ENCODE assay signal across 22 cellular contexts in the genomic region with DNA sequence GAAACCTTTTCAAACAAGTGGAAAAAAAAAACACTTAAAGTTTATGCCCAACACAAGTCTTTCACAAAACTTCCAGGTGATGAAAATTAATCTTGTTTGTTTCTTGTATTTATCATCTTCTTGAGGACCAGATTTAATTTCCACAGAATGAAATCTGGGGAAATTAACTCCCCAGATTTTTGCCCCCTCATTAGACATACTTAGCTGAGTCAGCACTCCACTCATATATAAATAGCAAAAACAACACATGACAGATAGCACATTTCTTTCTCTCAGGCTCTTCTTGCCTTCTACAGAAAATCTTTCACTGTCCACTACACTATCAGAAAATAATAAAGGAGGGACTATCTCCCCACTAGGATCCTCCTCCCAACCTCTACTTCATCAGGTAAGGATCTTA.
DNase-seq lines count a peak whose midpoint lies in the region; FAIRE-seq and TF ChIP-seq lines count a peak whose summit lies in the region.
"Had no signal": no experiment of that assay in that cellular context is flagged by ENCODE, and none has a peak within 500 bp of the region (broad histone marks: within the 10 kb centered on the region; RNA-seq: fewer than 3 reads in every experiment).

No MANE protein-coding gene starts in this region.

- H3K9me3 ChIP-seq in HEK293 (ENCODE audit: control insufficient read depth, insufficient read depth, low read depth, low read length): no peaks in the 10 kb centered on the region
- no peaks in the 10 kb centered on the region for H3K9me3 ChIP-seq in endocrine pancreas (ENCODE audit: control insufficient read depth, low read length)
- H3K9me3 ChIP-seq: BE2C; BLaER1 treated with 17β-estradiol and CSF1 and Interleukin-3, amounts not matched to agents 10 nM and 100 nM had no signal

- CTCF ChIA-PET in HEK293 (lab: Yijun Ruan, JAX): no interaction called here

- POLR2A ChIA-PET in HEK293 (lab: Yijun Ruan, JAX): no interaction called here

- FAIRE-seq in frontal cortex (lab: Jason Lieb, UNC): no peak
- FAIRE-seq: A204.1, G401.6, GM12878, GM19239 had no signal

- H3K27me3 ChIP-seq in endocrine pancreas (ENCODE audit: control insufficient read depth, insufficient read depth, low read length): no peaks in the 10 kb centered on the region
- H3K27me3 ChIP-seq: BE2C; BLaER1 treated with 17β-estradiol and CSF1 and Interleukin-3, amounts not matched to agents 10 nM and 100 nM had no signal

- no peak overlapping the region for H3K4me3 ChIP-seq in HEK293 (ENCODE audit: low read depth, low read length)
- H3K4me3 ChIP-seq in endocrine pancreas (ENCODE audit: control insufficient read depth, insufficient read depth, low read length): peak overlapping the region; percentile 36
- H3K4me3 ChIP-seq: BLaER1 treated with 17β-estradiol and CSF1 and Interleukin-3, amounts not matched to agents 10 nM and 100 nM; GM12878; GM23248 had no signal

- H3K27ac ChIP-seq in HEK293 (ENCODE audit: extremely low read depth, low read depth, low read length): no peak overlapping the region
- H3K27ac ChIP-seq: 22Rv1; BLaER1 treated with 17β-estradiol and CSF1 and Interleukin-3, amounts not matched to agents 10 nM and 100 nM; GM23248 had no signal

- H3K9ac ChIP-seq in endocrine pancreas (ENCODE audit: control insufficient read depth, insufficient read depth, low read length): no peak overlapping the region
- H3K9ac ChIP-seq: BLaER1 treated with 17β-estradiol and CSF1 and Interleukin-3, amounts not matched to agents 10 nM and 100 nM; GM23248 had no signal

- H3K36me3 ChIP-seq in HEK293 (ENCODE audit: control insufficient read depth in 2 of 2, insufficient read depth in 1 of 2, low read length in 2 of 2) (no peaks in the 10 kb centered on the region), endocrine pancreas (ENCODE audit: control insufficient read depth, insufficient read depth, low read length) (no peaks in the 10 kb centered on the region)
- H3K36me3 ChIP-seq: BE2C; BLaER1 treated with 17β-estradiol and CSF1 and Interleukin-3, amounts not matched to agents 10 nM and 100 nM had no signal

- no peak for TF ChIP-seq CTCF in HEK293 (tag by site-specific recombination; IDR thresholded peaks at IDR 0.05)

- H3K4me1 ChIP-seq in HEK293 (ENCODE audit: control insufficient read depth, insufficient read depth, low read length) (0 out of 2 replicates have a peak, but pooled peaks cover 6% of the 10 kb centered on the region), endocrine pancreas (ENCODE audit: control insufficient read depth, insufficient read depth, low read length) (peaks cover 28% of the 10 kb centered on the region)

- DNase-seq in NCI-H1092 treated with DMSO at 0.1 percent for 48 hours (lab: John Stamatoyannopoulos, UW): peak; percentile 53
- no peak for DNase-seq in NCI-H1092 (lab: John Stamatoyannopoulos, UW)
- no peak for DNase-seq in superior temporal gyrus (ENCODE audit: extremely low spot score)
- DNase-seq in D341Med (ENCODE audit: low spot score): no peak
- no peak for DNase-seq in frontal cortex (ENCODE audit: low spot score in 2 of 2)
- DNase-seq: ACHN; AML-193; BE2C; CD4-positive, alpha-beta T cell; CD8-positive, alpha-beta memory T cell; DND-41; GM23248; H9; HFFc6 had no signal

TF ChIP-seq in HEK293, 187 proteins besides CTCF, POLR2A, EP300 and RAD21:
- TF ChIP-seq, protein P1, sequence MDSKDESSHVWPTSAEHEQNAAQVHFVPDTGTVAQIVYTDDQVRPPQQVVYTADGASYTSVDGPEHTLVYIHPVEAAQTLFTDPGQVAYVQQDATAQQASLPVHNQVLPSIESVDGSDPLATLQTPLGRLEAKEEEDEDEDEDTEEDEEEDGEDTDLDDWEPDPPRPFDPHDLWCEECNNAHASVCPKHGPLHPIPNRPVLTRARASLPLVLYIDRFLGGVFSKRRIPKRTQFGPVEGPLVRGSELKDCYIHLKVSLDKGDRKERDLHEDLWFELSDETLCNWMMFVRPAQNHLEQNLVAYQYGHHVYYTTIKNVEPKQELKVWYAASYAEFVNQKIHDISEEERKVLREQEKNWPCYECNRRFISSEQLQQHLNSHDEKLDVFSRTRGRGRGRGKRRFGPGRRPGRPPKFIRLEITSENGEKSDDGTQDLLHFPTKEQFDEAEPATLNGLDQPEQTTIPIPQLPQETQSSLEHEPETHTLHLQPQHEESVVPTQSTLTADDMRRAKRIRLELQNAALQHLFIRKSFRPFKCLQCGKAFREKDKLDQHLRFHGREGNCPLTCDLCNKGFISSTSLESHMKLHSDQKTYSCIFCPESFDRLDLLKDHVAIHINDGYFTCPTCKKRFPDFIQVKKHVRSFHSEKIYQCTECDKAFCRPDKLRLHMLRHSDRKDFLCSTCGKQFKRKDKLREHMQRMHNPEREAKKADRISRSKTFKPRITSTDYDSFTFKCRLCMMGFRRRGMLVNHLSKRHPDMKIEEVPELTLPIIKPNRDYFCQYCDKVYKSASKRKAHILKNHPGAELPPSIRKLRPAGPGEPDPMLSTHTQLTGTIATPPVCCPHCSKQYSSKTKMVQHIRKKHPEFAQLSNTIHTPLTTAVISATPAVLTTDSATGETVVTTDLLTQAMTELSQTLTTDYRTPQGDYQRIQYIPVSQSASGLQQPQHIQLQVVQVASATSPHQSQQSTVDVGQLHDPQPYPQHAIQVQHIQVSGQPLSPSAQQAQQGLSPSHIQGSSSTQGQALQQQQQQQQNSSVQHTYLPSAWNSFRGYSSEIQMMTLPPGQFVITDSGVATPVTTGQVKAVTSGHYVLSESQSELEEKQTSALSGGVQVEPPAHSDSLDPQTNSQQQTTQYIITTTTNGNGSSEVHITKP (tag by site-specific recombination; IDR thresholded peaks at IDR 0.05): peak; percentile 41; the same call in 1 of the 2 replicates
- TF ChIP-seq ZNF423 (tag by site-specific recombination; IDR thresholded peaks at IDR 0.05): no peak
TF ChIP-seq in HEK293: peak in this region for 1.
